Comparison of ENCODE assay signal across 9 cellular contexts in genomic region chr6:18501313-18502013, GRCh38.
A peak's percentile ranks its signal among the peaks of the same experiment; 100 is the strongest.
DNase-seq lines count a peak whose midpoint lies in the region; ATAC-seq and TF ChIP-seq lines count a peak whose summit lies in the region.
"Had no signal": no experiment of that assay in that cellular context is flagged by ENCODE, and none has a peak within 500 bp of the region (broad histone marks: within the 10 kb centered on the region; RNA-seq: fewer than 3 reads in every experiment).

No MANE protein-coding gene starts in this region.

- ATAC-seq in T-helper 17 cell (peak; percentile 42), Right ventricle myocardium superior (ENCODE audit: poor library complexity) (peak; percentile 75), gastrocnemius medialis (no peak)
- ATAC-seq: PC-3 had no signal

- H3K27me3 ChIP-seq in gastrocnemius medialis = no peaks in the 10 kb centered on the region

- H3K36me3 Mint-ChIP-seq in T-helper 17 cell (ENCODE audit: low read depth) = no peaks in the 10 kb centered on the region
- H3K36me3 Mint-ChIP-seq in activated T-cell treated with anti-CD3 and anti-CD28 coated beads, Interleukin-2, amount 50 U/mL, for 24 hours (ENCODE audit: low read depth) = no peaks in the 10 kb centered on the region

- intact Hi-C loops in Right ventricle myocardium superior (cut with DNase I) = no loop called here
- intact Hi-C loops in gastrocnemius medialis (cut with DNase I; ENCODE audit: low total_unique reads) = loop anchor here (5.0 kb wide), 2 partner anchors 159 to 239 kb away; partner anchors contain the start of gene DEK

- H3K27me3 Mint-ChIP-seq in T-helper 17 cell = peaks cover 31% of the 10 kb centered on the region
- peaks cover 22% of the 10 kb centered on the region for H3K27me3 Mint-ChIP-seq in activated T-cell treated with anti-CD3 and anti-CD28 coated beads, Interleukin-2, amount 50 U/mL, for 24 hours

- H3K4me1 ChIP-seq in gastrocnemius medialis = peaks cover 3 to 6% of the 10 kb centered on the region in 2 donors

- H3K4me3 Mint-ChIP-seq in T-helper 17 cell = no peak overlapping the region
- H3K4me3 Mint-ChIP-seq in activated T-cell treated with anti-CD3 and anti-CD28 coated beads, Interleukin-2, amount 50 U/mL, for 24 hours = no peak overlapping the region

- peaks cover 3% of the 10 kb centered on the region for H3K4me1 Mint-ChIP-seq in T-helper 17 cell
- peaks cover 4% of the 10 kb centered on the region for H3K4me1 Mint-ChIP-seq in activated T-cell treated with anti-CD3 and anti-CD28 coated beads, Interleukin-2, amount 50 U/mL, for 24 hours (ENCODE audit: low read depth)

- in situ Hi-C loops in gastrocnemius medialis (cut with MboI; ENCODE audit: low sequenced_read_pairs in 4 of 4) = loop anchor here in 1 of 4 donors (5.0 kb wide), 1 partner anchor 164 kb away; no protein-coding TSS in a partner anchor

- DNase-seq in GM04504 (ENCODE audit: low read depth) (peak; percentile 23), T-helper 17 cell (no peak), Right ventricle myocardium superior (peak; percentile 76), gastrocnemius medialis (peak; percentile 31 to 53), NCI-H2081 (lab: John Stamatoyannopoulos, UW) (no peak), putamen (ENCODE audit: low spot score) (no peak), NCI-H1417 treated with DMSO at 0.1 percent for 48 hours (lab: John Stamatoyannopoulos, UW) (no peak)
- DNase-seq in activated T-cell treated with anti-CD3 and anti-CD28 coated beads, Interleukin-2, amount 50 U/mL, for 24 hours = no peak
- DNase-seq: PC-3 had no signal

- H3K27ac ChIP-seq in gastrocnemius medialis = peak overlapping the region in 1 of 4 donors; percentile 32

- TF ChIP-seq POLR2A in gastrocnemius medialis (IDR thresholded peaks at IDR 0.05) = peak; percentile 20 to 22

- no peaks in the 10 kb centered on the region for H3K9me3 Mint-ChIP-seq in activated T-cell treated with anti-CD3 and anti-CD28 coated beads, Interleukin-2, amount 50 U/mL, for 24 hours

- no peak overlapping the region for H3K4me3 ChIP-seq in gastrocnemius medialis

- H3K36me3 ChIP-seq in gastrocnemius medialis = no peaks in the 10 kb centered on the region

- no peak for TF ChIP-seq CTCF in gastrocnemius medialis (IDR thresholded peaks at IDR 0.05 in 4 of 5, conservative IDR thresholded peaks at IDR 0.05 in 1 of 5)

- H3K9me3 ChIP-seq in T-helper 17 cell (ENCODE audit: control insufficient read depth, low read length, poor library complexity, severe bottlenecking) (no peaks in the 10 kb centered on the region), gastrocnemius medialis (no peaks in the 10 kb centered on the region)

- H3K27ac Mint-ChIP-seq in T-helper 17 cell = no peak overlapping the region
- no peak overlapping the region for H3K27ac Mint-ChIP-seq in activated T-cell treated with anti-CD3 and anti-CD28 coated beads, Interleukin-2, amount 50 U/mL, for 24 hours

Comparison
In these comparisons a context has a peak if more than half of its experiments do, and no peak if none do; other contexts are left out.
1. DNase-seq: peak in GM04504 (single experiment), Right ventricle myocardium superior (single experiment) and gastrocnemius medialis (2 of 2); none in T-helper 17 cell (0 of 3), NCI-H2081 (0 of 2), putamen (single experiment), NCI-H1417 treated with DMSO at 0.1 percent for 48 hours (single experiment) and activated T-cell treated with anti-CD3 and anti-CD28 coated beads, Interleukin-2, amount 50 U/mL, for 24 hours (single experiment).
2. ATAC-seq: peak in T-helper 17 cell (single experiment) and Right ventricle myocardium superior (single experiment); none in gastrocnemius medialis (0 of 2).